In genomic region chr10:126474031-126474430, GRCh38 we compare ENCODE assay signal across 5 cellular contexts.
"Had no signal": no experiment of that assay in that cellular context is flagged by ENCODE, and none has a peak within 500 bp of the region (broad histone marks: within the 10 kb centered on the region; RNA-seq: fewer than 3 reads in every experiment).

No MANE protein-coding gene starts in this region.

- H3K4me1 Mint-ChIP-seq: IgD-negative memory B cell had no signal

- H3K27ac Mint-ChIP-seq: GM23338, H9, IgD-negative memory B cell had no signal

- ATAC-seq: GM23338 had no signal

- H3K9me3 Mint-ChIP-seq: GM23338, H9 had no signal

- H3K4me2 ChIP-seq: GM23338 had no signal

- H3K36me3 Mint-ChIP-seq: IgD-negative memory B cell had no signal

- H3K4me3 ChIP-seq: GM23338 had no signal

- DNase-seq: H9, HCEC 1CT, KBM-7 had no signal

- H2AFZ ChIP-seq: GM23338 had no signal

- H3K4me3 Mint-ChIP-seq: GM23338, H9, IgD-negative memory B cell had no signal
